In genomic region chr7:149188637-149189259, GRCh38 we compare ENCODE assay signal across 16 cellular contexts.
"Had no signal": no experiment of that assay in that cellular context is flagged by ENCODE, and none has a peak within 500 bp of the region (broad histone marks: within the 10 kb centered on the region; RNA-seq: fewer than 3 reads in every experiment).

No MANE protein-coding gene starts in this region.

- H3K4me3 Mint-ChIP-seq: activated naive CD4-positive, alpha-beta T cell treated with anti-CD3 and anti-CD28 coated beads for 36 hours; memory B cell; natural killer cell had no signal

- ATAC-seq: esophagus mucosa, left ventricle myocardium superior, natural killer cell had no signal

- H3K27me3 Mint-ChIP-seq: memory B cell had no signal

- H3K36me3 Mint-ChIP-seq: memory B cell, natural killer cell had no signal

- H3K4me3 ChIP-seq: adrenal gland, hepatocyte, stomach, testis, upper lobe of left lung had no signal

- H3K4me1 ChIP-seq: adrenal gland, testis, upper lobe of left lung had no signal

- H3K27ac ChIP-seq: adrenal gland, hepatocyte, stomach, testis, upper lobe of left lung had no signal

- H3K36me3 ChIP-seq: adrenal gland, stomach, upper lobe of left lung had no signal

- DNase-seq: activated CD4-positive, alpha-beta T cell treated with anti-CD3 and anti-CD28 coated beads for 1 hour; activated CD4-positive, alpha-beta T cell treated with anti-CD3 and anti-CD28 coated beads, Interleukin-2, amount 50 U/mL, for 4 hours; activated naive CD4-positive, alpha-beta T cell treated with anti-CD3 and anti-CD28 coated beads for 36 hours; activated T-cell treated with anti-CD3 and anti-CD28 coated beads, Interleukin-2, amount 50 U/mL, for 1 hour; left ventricle myocardium superior; natural killer cell; nucleus accumbens; stimulated activated CD4-positive, alpha-beta T cell treated with anti-CD3 and anti-CD28 coated beads, Interleukin-1b, Interleukin-23, amount 100 ng/mL, for 48 hours; stomach; testis; upper lobe of left lung had no signal

- H3K9me3 ChIP-seq: adrenal gland, stomach, testis, upper lobe of left lung had no signal

- H3K27ac Mint-ChIP-seq: activated naive CD4-positive, alpha-beta T cell treated with anti-CD3 and anti-CD28 coated beads for 36 hours; activated T-helper 2 cell treated with anti-CD3 and anti-CD28 coated beads, Interferon-gamma antibody, Interleukin-2, Interleukin-4, amounts not matched to agents 10 μg/mL and 5 μg/mL and 100 μg/mL, durations not matched to agents 14 hours and 24 hours and 36 hours; memory B cell had no signal

- H3K9me3 Mint-ChIP-seq: activated naive CD4-positive, alpha-beta T cell treated with anti-CD3 and anti-CD28 coated beads for 36 hours; activated T-helper 2 cell treated with anti-CD3 and anti-CD28 coated beads, Interferon-gamma antibody, Interleukin-2, Interleukin-4, amounts not matched to agents 10 μg/mL and 5 μg/mL and 100 μg/mL, durations not matched to agents 14 hours and 24 hours and 36 hours; memory B cell; natural killer cell had no signal
